ENCODE assay signal across 1 cellular context in the genomic region with DNA sequence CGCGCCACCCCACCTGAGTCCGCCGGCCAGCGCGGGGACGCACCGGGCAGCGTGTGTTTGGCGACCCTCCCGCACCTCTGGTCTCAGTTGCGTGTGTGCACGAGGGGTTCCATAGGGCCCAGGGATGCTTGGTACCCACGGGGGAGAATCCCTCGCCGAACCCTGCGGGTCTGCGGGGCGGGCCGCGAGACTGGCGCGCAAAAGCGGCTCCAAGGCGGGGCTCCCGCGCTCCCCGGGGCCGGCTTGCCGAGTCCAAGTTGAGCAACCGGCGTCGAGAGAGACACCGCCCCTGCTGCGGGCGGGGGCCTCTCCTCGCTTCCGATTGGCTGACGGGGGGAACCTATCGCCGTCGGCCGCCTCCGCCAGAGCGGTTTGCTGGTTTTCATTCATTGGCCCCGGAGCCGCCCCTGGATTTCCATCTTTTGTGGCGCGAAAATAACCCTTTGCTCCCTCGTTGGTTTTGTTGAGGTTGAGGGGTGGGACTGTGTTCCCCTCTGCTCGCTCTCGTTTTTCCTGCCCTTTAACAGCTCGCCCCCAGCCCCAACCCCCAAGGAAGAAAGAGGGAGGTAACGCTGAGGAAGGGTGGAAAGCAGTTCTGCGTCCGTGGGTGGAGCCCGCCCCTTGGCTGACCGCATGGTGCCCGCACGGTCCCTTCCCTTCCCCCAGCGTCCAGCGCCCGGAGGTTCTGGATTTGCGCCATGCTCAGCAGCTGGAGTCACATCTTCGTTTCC.
TF ChIP-seq lines count a peak whose summit lies in the region.

No MANE protein-coding gene starts in this region.

TF ChIP-seq in HepG2, 621 proteins besides CTCF, POLR2A, EP300 and RAD21 (continued from another document and continues in another):
- TF ChIP-seq ZNF749 (CRISPR knock-in tag; IDR thresholded peaks at IDR 0.05; ENCODE audit: borderline replicate concordance) = no peak; the same call in 1 of the 2 replicates
- TF ChIP-seq E2F2 (CRISPR knock-in tag; IDR thresholded peaks at IDR 0.05; ENCODE audit: borderline replicate concordance) = peak; percentile 98
- no peak for TF ChIP-seq SIX4 (CRISPR knock-in tag; IDR thresholded peaks at IDR 0.05)
- TF ChIP-seq, protein P1, sequence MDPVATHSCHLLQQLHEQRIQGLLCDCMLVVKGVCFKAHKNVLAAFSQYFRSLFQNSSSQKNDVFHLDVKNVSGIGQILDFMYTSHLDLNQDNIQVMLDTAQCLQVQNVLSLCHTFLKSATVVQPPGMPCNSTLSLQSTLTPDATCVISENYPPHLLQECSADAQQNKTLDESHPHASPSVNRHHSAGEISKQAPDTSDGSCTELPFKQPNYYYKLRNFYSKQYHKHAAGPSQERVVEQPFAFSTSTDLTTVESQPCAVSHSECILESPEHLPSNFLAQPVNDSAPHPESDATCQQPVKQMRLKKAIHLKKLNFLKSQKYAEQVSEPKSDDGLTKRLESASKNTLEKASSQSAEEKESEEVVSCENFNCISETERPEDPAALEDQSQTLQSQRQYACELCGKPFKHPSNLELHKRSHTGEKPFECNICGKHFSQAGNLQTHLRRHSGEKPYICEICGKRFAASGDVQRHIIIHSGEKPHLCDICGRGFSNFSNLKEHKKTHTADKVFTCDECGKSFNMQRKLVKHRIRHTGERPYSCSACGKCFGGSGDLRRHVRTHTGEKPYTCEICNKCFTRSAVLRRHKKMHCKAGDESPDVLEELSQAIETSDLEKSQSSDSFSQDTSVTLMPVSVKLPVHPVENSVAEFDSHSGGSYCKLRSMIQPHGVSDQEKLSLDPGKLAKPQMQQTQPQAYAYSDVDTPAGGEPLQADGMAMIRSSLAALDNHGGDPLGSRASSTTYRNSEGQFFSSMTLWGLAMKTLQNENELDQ (CRISPR knock-in tag; IDR thresholded peaks at IDR 0.05; ENCODE audit: borderline replicate concordance) = no peak
- no peak for TF ChIP-seq IKZF1 (IDR thresholded peaks at IDR 0.05)
- TF ChIP-seq SUZ12 (IDR thresholded peaks at IDR 0.05; ENCODE audit: low read depth, low read length) = no peak
- no peak for TF ChIP-seq ZFP82 (CRISPR knock-in tag; IDR thresholded peaks at IDR 0.05; ENCODE audit: borderline replicate concordance)
- peak; percentile 22 for TF ChIP-seq TMF1 (CRISPR knock-in tag; IDR thresholded peaks at IDR 0.05; ENCODE audit: low read depth)
- peak; percentile 90 for TF ChIP-seq SNAPC2 (CRISPR knock-in tag; IDR thresholded peaks at IDR 0.05)
- TF ChIP-seq GPN1 (CRISPR knock-in tag; IDR thresholded peaks at IDR 0.05; ENCODE audit: borderline replicate concordance) = no peak
- TF ChIP-seq ZFP90 (CRISPR knock-in tag; IDR thresholded peaks at IDR 0.05; ENCODE audit: borderline replicate concordance) = peak; percentile 71; the same call in 1 of the 2 replicates
- TF ChIP-seq REL (CRISPR knock-in tag; conservative IDR thresholded peaks at IDR 0.05) = peak; percentile 92
- no peak for TF ChIP-seq ZNF10 (CRISPR knock-in tag; IDR thresholded peaks at IDR 0.05; ENCODE audit: borderline replicate concordance, low read depth)
- TF ChIP-seq, protein P2, sequence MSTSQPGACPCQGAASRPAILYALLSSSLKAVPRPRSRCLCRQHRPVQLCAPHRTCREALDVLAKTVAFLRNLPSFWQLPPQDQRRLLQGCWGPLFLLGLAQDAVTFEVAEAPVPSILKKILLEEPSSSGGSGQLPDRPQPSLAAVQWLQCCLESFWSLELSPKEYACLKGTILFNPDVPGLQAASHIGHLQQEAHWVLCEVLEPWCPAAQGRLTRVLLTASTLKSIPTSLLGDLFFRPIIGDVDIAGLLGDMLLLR (CRISPR knock-in tag; IDR thresholded peaks at IDR 0.05) = no peak; the same call in 1 of the 2 replicates
- TF ChIP-seq TIGD3 (CRISPR knock-in tag; IDR thresholded peaks at IDR 0.05; ENCODE audit: borderline replicate concordance) = no peak
- TF ChIP-seq ZNF703 (CRISPR knock-in tag; IDR thresholded peaks at IDR 0.05; ENCODE audit: borderline replicate concordance) = no peak
- no peak; the same call in 1 of the 2 replicates for TF ChIP-seq KLF11 (CRISPR knock-in tag; IDR thresholded peaks at IDR 0.05)
- peak; percentile 71 for TF ChIP-seq SKI (IDR thresholded peaks at IDR 0.05; ENCODE audit: partially characterized antibody)
- no peak for TF ChIP-seq ZNF292 (CRISPR knock-in tag; IDR thresholded peaks at IDR 0.05; ENCODE audit: borderline replicate concordance, low read depth)
- peak; percentile 92 for TF ChIP-seq PRMT3 (CRISPR knock-in tag; IDR thresholded peaks at IDR 0.05; ENCODE audit: borderline replicate concordance, low read depth)
- TF ChIP-seq, protein P3, sequence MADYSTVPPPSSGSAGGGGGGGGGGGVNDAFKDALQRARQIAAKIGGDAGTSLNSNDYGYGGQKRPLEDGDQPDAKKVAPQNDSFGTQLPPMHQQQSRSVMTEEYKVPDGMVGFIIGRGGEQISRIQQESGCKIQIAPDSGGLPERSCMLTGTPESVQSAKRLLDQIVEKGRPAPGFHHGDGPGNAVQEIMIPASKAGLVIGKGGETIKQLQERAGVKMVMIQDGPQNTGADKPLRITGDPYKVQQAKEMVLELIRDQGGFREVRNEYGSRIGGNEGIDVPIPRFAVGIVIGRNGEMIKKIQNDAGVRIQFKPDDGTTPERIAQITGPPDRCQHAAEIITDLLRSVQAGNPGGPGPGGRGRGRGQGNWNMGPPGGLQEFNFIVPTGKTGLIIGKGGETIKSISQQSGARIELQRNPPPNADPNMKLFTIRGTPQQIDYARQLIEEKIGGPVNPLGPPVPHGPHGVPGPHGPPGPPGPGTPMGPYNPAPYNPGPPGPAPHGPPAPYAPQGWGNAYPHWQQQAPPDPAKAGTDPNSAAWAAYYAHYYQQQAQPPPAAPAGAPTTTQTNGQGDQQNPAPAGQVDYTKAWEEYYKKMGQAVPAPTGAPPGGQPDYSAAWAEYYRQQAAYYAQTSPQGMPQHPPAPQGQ (CRISPR knock-in tag; IDR thresholded peaks at IDR 0.05; ENCODE audit: borderline replicate concordance) = no peak
- peak; percentile 69 for TF ChIP-seq NKX3-1 (CRISPR knock-in tag; IDR thresholded peaks at IDR 0.05)
- peak; percentile 82; the same call in 1 of the 2 replicates for TF ChIP-seq ZNF674 (CRISPR knock-in tag; IDR thresholded peaks at IDR 0.05; ENCODE audit: low read depth)
- TF ChIP-seq ETV6 (CRISPR knock-in tag; conservative IDR thresholded peaks at IDR 0.05) = peak; percentile 50; the same call in 1 of the 2 replicates
- no peak for TF ChIP-seq ZNF3 (CRISPR knock-in tag; IDR thresholded peaks at IDR 0.05)
- no peak for TF ChIP-seq MTF2 (CRISPR knock-in tag; IDR thresholded peaks at IDR 0.05; ENCODE audit: borderline replicate concordance)
- peak; percentile 87; the same call in 1 of the 2 replicates for TF ChIP-seq PREB (CRISPR knock-in tag; IDR thresholded peaks at IDR 0.05)
- no peak for TF ChIP-seq ZNF282 (IDR thresholded peaks at IDR 0.05; ENCODE audit: partially characterized antibody)
- no peak for TF ChIP-seq ZNF24 (IDR thresholded peaks at IDR 0.05)
- peak; percentile 80; the same call in 1 of the 2 replicates for TF ChIP-seq ZNF451 (CRISPR knock-in tag; IDR thresholded peaks at IDR 0.05)
- peak; percentile 77 for TF ChIP-seq BRCA1 (CRISPR knock-in tag; IDR thresholded peaks at IDR 0.05)
- no peak for TF ChIP-seq ZNF660 (CRISPR knock-in tag; IDR thresholded peaks at IDR 0.05; ENCODE audit: borderline replicate concordance, low read depth)
- no peak for TF ChIP-seq ZNF432 (CRISPR knock-in tag; IDR thresholded peaks at IDR 0.05; ENCODE audit: borderline replicate concordance)
- TF ChIP-seq PAWR (CRISPR knock-in tag; IDR thresholded peaks at IDR 0.05; ENCODE audit: borderline replicate concordance) = no peak
- TF ChIP-seq, protein P4, sequence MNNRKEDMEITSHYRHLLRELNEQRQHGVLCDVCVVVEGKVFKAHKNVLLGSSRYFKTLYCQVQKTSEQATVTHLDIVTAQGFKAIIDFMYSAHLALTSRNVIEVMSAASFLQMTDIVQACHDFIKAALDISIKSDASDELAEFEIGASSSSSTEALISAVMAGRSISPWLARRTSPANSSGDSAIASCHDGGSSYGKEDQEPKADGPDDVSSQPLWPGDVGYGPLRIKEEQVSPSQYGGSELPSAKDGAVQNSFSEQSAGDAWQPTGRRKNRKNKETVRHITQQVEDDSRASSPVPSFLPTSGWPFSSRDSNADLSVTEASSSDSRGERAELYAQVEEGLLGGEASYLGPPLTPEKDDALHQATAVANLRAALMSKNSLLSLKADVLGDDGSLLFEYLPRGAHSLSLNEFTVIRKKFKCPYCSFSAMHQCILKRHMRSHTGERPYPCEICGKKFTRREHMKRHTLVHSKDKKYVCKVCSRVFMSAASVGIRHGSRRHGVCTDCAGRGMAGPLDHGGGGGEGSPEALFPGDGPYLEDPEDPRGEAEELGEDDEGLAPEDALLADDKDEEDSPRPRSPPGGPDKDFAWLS (CRISPR knock-in tag; IDR thresholded peaks at IDR 0.05; ENCODE audit: borderline replicate concordance) = 0 out of 2 replicates have a peak, but pooled peaks have one; percentile 24
- TF ChIP-seq ZNF143 (CRISPR knock-in tag; IDR thresholded peaks at IDR 0.05) = peak; percentile 51
- no peak for TF ChIP-seq CC2D1A (CRISPR knock-in tag; IDR thresholded peaks at IDR 0.05)
- no peak for TF ChIP-seq GTF2F1 (IDR thresholded peaks at IDR 0.05; ENCODE audit: low read length)
- TF ChIP-seq MED1 (CRISPR knock-in tag; IDR thresholded peaks at IDR 0.05) = peak; percentile 60; the same call in 1 of the 2 replicates
- TF ChIP-seq NR1H2 (CRISPR knock-in tag; IDR thresholded peaks at IDR 0.05; ENCODE audit: borderline replicate concordance, low read depth) = no peak
- no peak; the same call in 1 of the 2 replicates for TF ChIP-seq GZF1 (CRISPR knock-in tag; IDR thresholded peaks at IDR 0.05)
- no peak for TF ChIP-seq ATF7 (IDR thresholded peaks at IDR 0.05)
- TF ChIP-seq ATF7 (CRISPR knock-in tag; IDR thresholded peaks at IDR 0.05) = peak; percentile 43; the same call in 1 of the 2 replicates
- TF ChIP-seq NAIF1 (CRISPR knock-in tag; IDR thresholded peaks at IDR 0.05; ENCODE audit: borderline replicate concordance) = peak; percentile 66; the same call in 1 of the 2 replicates
- TF ChIP-seq NR2F6 (IDR thresholded peaks at IDR 0.05) = no peak
- peak; percentile 27; the same call in 1 of the 2 replicates for TF ChIP-seq NR2F6 (CRISPR knock-in tag; IDR thresholded peaks at IDR 0.05)
- TF ChIP-seq CERS6 (CRISPR knock-in tag; IDR thresholded peaks at IDR 0.05) = 0 out of 2 replicates have a peak, but pooled peaks have one; percentile 62
- no peak for TF ChIP-seq NPAS2 (CRISPR knock-in tag; IDR thresholded peaks at IDR 0.05; ENCODE audit: borderline replicate concordance)
- peak; percentile 84; the same call in 1 of the 2 replicates for TF ChIP-seq ZNF678 (CRISPR knock-in tag; IDR thresholded peaks at IDR 0.05)
- no peak; the same call in 1 of the 2 replicates for TF ChIP-seq ZNF879 (CRISPR knock-in tag; IDR thresholded peaks at IDR 0.05)
- TF ChIP-seq STAT5B (CRISPR knock-in tag; IDR thresholded peaks at IDR 0.05) = no peak
